ENCODE assay signal across 18 cellular contexts in the genomic region with DNA sequence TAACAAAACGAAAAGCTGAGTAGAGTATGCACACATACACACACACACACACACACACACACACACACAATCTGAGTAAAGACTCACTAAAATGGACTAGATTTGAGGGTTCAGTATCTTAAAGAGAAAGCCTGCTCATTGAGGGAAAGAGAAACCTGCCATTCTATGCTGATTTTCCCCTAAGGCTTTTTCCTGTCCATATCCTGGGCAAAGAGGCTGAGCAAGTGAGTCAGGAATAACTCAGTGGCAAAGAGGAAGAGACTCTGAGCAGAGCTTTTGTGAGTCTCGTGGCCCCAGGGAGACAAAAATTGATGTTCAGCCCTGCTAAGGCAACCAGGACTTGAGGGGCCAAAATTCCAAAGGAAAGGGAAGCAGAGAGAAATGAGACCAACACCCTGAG. TPM values are rescaled to one million over a fixed set of nuclear protein-coding genes. Genes with fewer than 3 reads are reported as not detected.
DNase-seq lines count a peak whose midpoint lies in the region; ATAC-seq and TF ChIP-seq lines count a peak whose summit lies in the region.
"Had no signal": no experiment of that assay in that cellular context is flagged by ENCODE, and none has a peak within 500 bp of the region (broad histone marks: within the 10 kb centered on the region; RNA-seq: fewer than 3 reads in every experiment).

No MANE protein-coding gene starts in this region.

- DNase-seq in ELF-1 (ENCODE audit: low read depth, low spot score): peak; percentile 2
- DNase-seq in RPMI7951 (ENCODE audit: low read depth): peak; percentile 91
- peak; percentile 53 for DNase-seq in dermis blood vessel endothelial cell
- no peak for DNase-seq in NAMALWA (ENCODE audit: low spot score)
- DNase-seq in lower leg skin (ENCODE audit: low spot score in 2 of 2): no peak
- no peak for DNase-seq in ecto neural progenitor cell (ENCODE audit: low spot score)
- DNase-seq: activated CD8-positive, alpha-beta memory T cell treated with anti-CD3 and anti-CD28 coated beads, Interleukin-2, amount 50 U/mL, for 4 hours; left colon; NCI-H146; NCI-H748 treated with DMSO at 0.1 percent for 48 hours; nephron progenitor cell; SHP77; sigmoid colon; WERI-Rb-1 had no signal

- H3K4me3 ChIP-seq in mesodermal cell (ENCODE audit: extremely low read depth, insufficient read depth, low read length, poor library complexity, severe bottlenecking) (no peak overlapping the region), lower leg skin (ENCODE audit: low read depth, poor library complexity, severe bottlenecking) (no peak overlapping the region)
- H3K4me3 ChIP-seq: sigmoid colon had no signal

- H3K4me1 ChIP-seq in mesodermal cell (ENCODE audit: control insufficient read depth, insufficient read depth, low read length, poor library complexity, severe bottlenecking): peaks cover 10% of the 10 kb centered on the region

- intact Hi-C loops in lower leg skin (cut with DNase I; ENCODE audit: low total_unique reads): no loop called here

- TF ChIP-seq CTCF in lower leg skin (IDR thresholded peaks at IDR 0.05): no peak

- 64 to 89% methylated on average over 1 of the region's 2 CpGs for WGBS in mesodermal cell (ENCODE audit: insufficient coverage in 2 of 2), 2 experiments
- 58 to 61% methylated on average over 2 of the region's 2 CpGs for WGBS in lower leg skin, 2 donors

- ATAC-seq in GM21423 (IDR thresholded peaks at IDR 0.05; ENCODE audit: unreplicated experiment): no peak
- ATAC-seq: HepG2, left colon had no signal

- H3K9me3 ChIP-seq in mesodermal cell (ENCODE audit: control insufficient read depth, low read length): peaks cover 16% of the 10 kb centered on the region
- H3K9me3 ChIP-seq: sigmoid colon had no signal

- peak overlapping the region; percentile 55 for H3K27ac ChIP-seq in mesodermal cell (ENCODE audit: low read depth, low read length, severe bottlenecking)
- H3K27ac ChIP-seq: C4-2B, sigmoid colon, WERI-Rb-1 had no signal

- H3K36me3 ChIP-seq in mesodermal cell (ENCODE audit: control insufficient read depth, insufficient read depth, low read length): no peaks in the 10 kb centered on the region
- H3K36me3 ChIP-seq: sigmoid colon, WERI-Rb-1 had no signal

- no peak for TF ChIP-seq POLR2A in lower leg skin (IDR thresholded peaks at IDR 0.05)

RNA-seq across cellular contexts. Expression of gene RUNX1, which starts 37.3 kb away (rescaled TPM):
- 6.5 and 13.8 TPM in 2 replicates for total RNA-seq in RPMI7951 (2014; rRNA removed; shearing (Covaris generic))
- total RNA-seq in dermis blood vessel endothelial cell (0.84 and 1.7 TPM in 2 replicates), lower leg skin (10 to 100 TPM in 3 of 4 donors, 1 to 10 TPM in 1; 7.3 to 29.1 (median 18.1) TPM)
- polyA plus RNA-seq in mesodermal cell (2013, experiment 1 of 2): 7.3 TPM
- 5.3 TPM for polyA plus RNA-seq in mesodermal cell (2013, experiment 2 of 2)

Comparison
In these comparisons a context has a peak if more than half of its experiments do, and no peak if none do; other contexts are left out.
1. DNase-seq: peak in ELF-1 (single experiment), RPMI7951 (single experiment) and dermis blood vessel endothelial cell (single experiment); none in NAMALWA (single experiment), lower leg skin (0 of 2) and ecto neural progenitor cell (single experiment).